Comparison of ENCODE assay signal across 22 cellular contexts in genomic region chr14:90849787-90850444, GRCh38. TPM values are rescaled to one million over a fixed set of nuclear protein-coding genes. Genes with fewer than 3 reads are reported as not detected.
DNase-seq lines count a peak whose midpoint lies in the region; ATAC-seq, FAIRE-seq and TF ChIP-seq lines count a peak whose summit lies in the region.
"Had no signal": no experiment of that assay in that cellular context is flagged by ENCODE, and none has a peak within 500 bp of the region (broad histone marks: within the 10 kb centered on the region; RNA-seq: fewer than 3 reads in every experiment).

No MANE protein-coding gene starts in this region.

- peaks cover 2% of the 10 kb centered on the region for H3K4me1 Mint-ChIP-seq in progenitor cell of endocrine pancreas (ENCODE audit: low read depth)
- H3K4me1 Mint-ChIP-seq: activated CD4-positive, alpha-beta T cell treated with anti-CD3 and anti-CD28 coated beads for 36 hours; activated naive CD8-positive, alpha-beta T cell treated with anti-CD3 and anti-CD28 coated beads, Interleukin-2, amount 50 U/mL, for 24 hours; CD14-positive monocyte had no signal

- H3K4me1 ChIP-seq in HCT116 (ENCODE audit: control insufficient read depth in 1 of 2, insufficient read depth in 2 of 2, low read length in 2 of 2) (peaks cover 24 to 49% of the 10 kb centered on the region in 2 experiments), IMR-90 (ENCODE audit: control insufficient read depth, insufficient read depth, low read length) (no peaks in the 10 kb centered on the region), H1 (replicated peaks in 1 of 4; ENCODE audit: control insufficient read depth in 3 of 4, insufficient read depth in 4 of 4, low read length in 3 of 4) (peaks cover 0 to 2% (median 0%) of the 10 kb centered on the region in 4 experiments; a peak in 1 of 7 replicates)

- BruUV-seq in HCT116 (replicated peaks; lab: Mats Ljungman, UMichigan) = TSS peak; percentile 40
- no TSS peak for BruUV-seq in IMR-90 (replicated peaks; lab: Mats Ljungman, UMichigan)

- H4K20me1 ChIP-seq in HCT116 (ENCODE audit: insufficient read depth) (no peaks in the 10 kb centered on the region), IMR-90 (ENCODE audit: insufficient read depth, low read length) (no peaks in the 10 kb centered on the region), H1 (replicated peaks in 1 of 2; ENCODE audit: control insufficient read depth in 1 of 2, insufficient read depth in 2 of 2, low read length in 2 of 2) (no peaks in the 10 kb centered on the region)

- no peak overlapping the region for H4K91ac ChIP-seq in IMR-90 (ENCODE audit: insufficient read depth, low read depth, low read length)
- no peak overlapping the region for H4K91ac ChIP-seq in H1 (replicated peaks; ENCODE audit: insufficient read length, low read length)

- 0 out of 2 replicates have a peak, but pooled peaks cover 5% of the 10 kb centered on the region for H3K9me1 ChIP-seq in IMR-90 (ENCODE audit: insufficient read depth, low read length)

- H3K18ac ChIP-seq in IMR-90 (ENCODE audit: low read depth, low read length) (no peak overlapping the region), H1 (ENCODE audit: extremely low read depth, low read length) (no peak overlapping the region)

- no peak for TF ChIP-seq EP300 in H1 (IDR thresholded peaks at IDR 0.05; ENCODE audit: borderline replicate concordance in 1 of 2, low read depth in 2 of 2, low read length in 2 of 2)

- H3K27me3 Mint-ChIP-seq in progenitor cell of endocrine pancreas = no peaks in the 10 kb centered on the region
- H3K27me3 Mint-ChIP-seq: activated CD4-positive, alpha-beta T cell treated with anti-CD3 and anti-CD28 coated beads for 36 hours; activated naive CD8-positive, alpha-beta T cell treated with anti-CD3 and anti-CD28 coated beads, Interleukin-2, amount 50 U/mL, for 24 hours had no signal

- no peak for FAIRE-seq in H1 (lab: Jason Lieb, UNC)

- H2BK20ac ChIP-seq in IMR-90 (ENCODE audit: low read depth, low read length) = peak overlapping the region; percentile 40; the same call in 1 of the 2 replicates
- no peak overlapping the region for H2BK20ac ChIP-seq in H1 (ENCODE audit: low read length)

- H3K4me2 ChIP-seq in HCT116 (ENCODE audit: low read length) (peak overlapping the region; percentile 83), IMR-90 (ENCODE audit: low read depth, low read length) (no peak overlapping the region), H1 (ENCODE audit: insufficient read depth in 1 of 2, low read depth in 2 of 2, low read length in 2 of 2) (no peak overlapping the region)

- H3K79me1 ChIP-seq in IMR-90 (ENCODE audit: low read depth in 1 of 2, low read length in 2 of 2) (no peaks in the 10 kb centered on the region), H1 (ENCODE audit: low read depth, low read length) (no peaks in the 10 kb centered on the region)

- H2BK12ac ChIP-seq in H1 (ENCODE audit: low read depth, low read length) = peak overlapping the region; percentile 70

- intact Hi-C loops in HCT116 (cut with micrococcal nuclease) = no loop called here
- intact Hi-C loops in IMR-90 (cut with micrococcal nuclease) = no loop called here
- intact Hi-C loops in posterior cingulate gyrus (cut with DNase I) = no loop called here

- H3K4ac ChIP-seq in IMR-90 (ENCODE audit: low read depth, low read length) (no peak overlapping the region), H1 (replicated peaks; ENCODE audit: insufficient read length, low read depth, low read length) (no peak overlapping the region)

- no peaks in the 10 kb centered on the region for H3K27me3 ChIP-seq in HCT116 (ENCODE audit: insufficient read depth, low read length)
- H3K27me3 ChIP-seq in IMR-90 (ENCODE audit: control insufficient read depth, insufficient read depth, low read length) = 0 out of 2 replicates have a peak, but pooled peaks cover 2% of the 10 kb centered on the region
- H3K27me3 ChIP-seq in H1 (replicated peaks in 1 of 4; ENCODE audit: control insufficient read depth in 3 of 4, extremely low read depth in 1 of 4, insufficient read depth in 3 of 4, low read length in 3 of 4) = no peaks in the 10 kb centered on the region
- H3K27me3 ChIP-seq: dorsolateral prefrontal cortex, upper lobe of left lung had no signal

- no peak overlapping the region for H3K4me3 ChIP-seq in HCT116 (replicated peaks in 1 of 2; ENCODE audit: low read depth in 1 of 2, low read length in 2 of 2)
- H3K4me3 ChIP-seq in IMR-90 (ENCODE audit: insufficient read depth, low read depth, low read length) = no peak overlapping the region
- no peak overlapping the region for H3K4me3 ChIP-seq in H1 (ENCODE audit: extremely low read depth in 1 of 4, insufficient read depth in 2 of 4, low read depth in 3 of 4, low read length in 4 of 4)
- H3K4me3 ChIP-seq: lower lobe of right lung, upper lobe of left lung had no signal

- dilution Hi-C loops in IMR-90 (cut with HindIII; ENCODE audit: low sequenced_read_pairs, unreplicated experiment) = no loop called here

- H3K79me2 ChIP-seq in HCT116 (ENCODE audit: insufficient read depth, low read length) (no peaks in the 10 kb centered on the region), H1 (ENCODE audit: control insufficient read depth in 1 of 2, insufficient read depth in 2 of 2, low read length in 2 of 2) (no peaks in the 10 kb centered on the region)

- H3K9me2 ChIP-seq in HCT116 (ENCODE audit: insufficient read depth) = no peaks in the 10 kb centered on the region

- H3K56ac ChIP-seq in IMR-90 (ENCODE audit: extremely low read depth, insufficient read depth, low read length) (no peak overlapping the region), H1 (replicated peaks; ENCODE audit: insufficient read length, low read depth, low read length) (no peak overlapping the region)

- DNase-seq in HCT116 (ENCODE audit: low read depth, low spot score) (no peak), IMR-90 (no peak), H1 (ENCODE audit: low read depth in 1 of 2, low spot score in 2 of 2) (peak in 1 of 2 experiments; percentile 26), progenitor cell of endocrine pancreas (ENCODE audit: low spot score, unreplicated experiment) (no peak), posterior cingulate gyrus (no peak), C1 segment of cervical spinal cord (lab: John Stamatoyannopoulos, UW) (no peak), RPMI8226 (no peak)
- DNase-seq: activated CD4-positive, alpha-beta T cell treated with anti-CD3 and anti-CD28 coated beads for 36 hours; activated naive CD8-positive, alpha-beta T cell treated with anti-CD3 and anti-CD28 coated beads, Interleukin-2, amount 50 U/mL, for 24 hours; activated T-cell treated with anti-CD3 and anti-CD28 coated beads, Interleukin-2, amount 50 U/mL, for 4 hours; DMS79 treated with DMSO at 0.1 percent for 48 hours; dorsolateral prefrontal cortex; GF-D8; KG1; lower lobe of right lung; NCI-H1417 treated with DMSO at 0.1 percent for 48 hours; NCI-H2081; NCI-H2227 treated with DMSO at 0.1 percent for 48 hours; NCI-H526 treated with DMSO at 0.1 percent for 48 hours; stimulated activated CD4-positive, alpha-beta T cell treated with anti-CD3 and anti-CD28 coated beads, Interleukin-2, amount 100 ng/mL, for 48 hours; upper lobe of left lung had no signal

- peak overlapping the region; percentile 29 for H3K27ac Mint-ChIP-seq in progenitor cell of endocrine pancreas
- H3K27ac Mint-ChIP-seq: activated CD4-positive, alpha-beta T cell treated with anti-CD3 and anti-CD28 coated beads for 36 hours; activated naive CD8-positive, alpha-beta T cell treated with anti-CD3 and anti-CD28 coated beads, Interleukin-2, amount 50 U/mL, for 24 hours had no signal

- TF ChIP-seq CTCF in HCT116 (IDR thresholded peaks at IDR 0.05 in 2 of 3, conservative IDR thresholded peaks at IDR 0.05 in 1 of 3; ENCODE audit: borderline replicate concordance in 1 of 3, insufficient read depth in 1 of 3, low read depth in 2 of 3, low read length in 2 of 3) (no peak), IMR-90 (conservative IDR thresholded peaks at IDR 0.05; ENCODE audit: low read depth, low read length) (no peak), H1 (IDR thresholded peaks at IDR 0.05; ENCODE audit: control extremely low read depth in 1 of 3, insufficient read depth in 1 of 3, low read depth in 1 of 3, low read length in 3 of 3) (no peak), progenitor cell of endocrine pancreas (IDR thresholded peaks at IDR 0.05; ENCODE audit: unreplicated experiment) (no peak)

- H3K36me3 ChIP-seq in HCT116 (ENCODE audit: control insufficient read depth in 1 of 2, insufficient read depth in 2 of 2, low read length in 2 of 2) (no peaks in the 10 kb centered on the region), IMR-90 (ENCODE audit: control insufficient read depth, insufficient read depth, low read length) (no peaks in the 10 kb centered on the region), H1 (ENCODE audit: control insufficient read depth in 2 of 4, insufficient read depth in 4 of 4, low read length in 3 of 4) (no peaks in the 10 kb centered on the region; a peak in 1 of 8 replicates)
- H3K36me3 ChIP-seq: lower lobe of right lung, upper lobe of left lung had no signal

- no peak overlapping the region; the same call in 1 of the 2 replicates for H3K9ac ChIP-seq in HCT116 (ENCODE audit: low read length)
- no peak overlapping the region for H3K9ac ChIP-seq in IMR-90 (ENCODE audit: low read depth, low read length)
- H3K9ac ChIP-seq in H1 (replicated peaks in 1 of 4; ENCODE audit: extremely low read depth in 1 of 4, low read depth in 3 of 4, low read length in 3 of 4) = no peak overlapping the region

- RAD21 ChIA-PET in HCT116 (lab: Charles Lee; ENCODE audit: low non-redundant PET in 1 of 2, low total read pairs in 2 of 2, uncharacterized antibody in 2 of 2, unreplicated experiment in 2 of 2) = no interaction called here

- H2BK5ac ChIP-seq in IMR-90 (ENCODE audit: low read depth, low read length, poor library complexity, severe bottlenecking) = no peak overlapping the region
- peak overlapping the region; percentile 18; the same call in 1 of the 2 replicates for H2BK5ac ChIP-seq in H1 (ENCODE audit: low read depth, low read length)

- H3K9me3 ChIP-seq in HCT116 (ENCODE audit: control insufficient read depth in 1 of 2, insufficient read depth in 1 of 2, low read depth in 1 of 2, low read length in 2 of 2) (no peaks in the 10 kb centered on the region), IMR-90 (ENCODE audit: control insufficient read depth, insufficient read depth, low read length) (no peaks in the 10 kb centered on the region), H1 (ENCODE audit: insufficient read depth in 2 of 2, low read depth in 1 of 2, low read length in 1 of 2) (no peaks in the 10 kb centered on the region)
- H3K9me3 ChIP-seq: lower lobe of right lung, upper lobe of left lung had no signal

- H2AFZ ChIP-seq in HCT116 (ENCODE audit: low read depth, low read length, poor library complexity, severe bottlenecking) (no peak overlapping the region), IMR-90 (replicated peaks; ENCODE audit: low read length, poor library complexity) (peak overlapping the region; percentile 27), H1 (ENCODE audit: low read length) (no peak overlapping the region)

- in situ Hi-C loops in IMR-90 (cut with MboI; ENCODE audit: low sequenced_read_pairs) = no loop called here

- no peak overlapping the region for H2AK9ac ChIP-seq in IMR-90 (replicated peaks; ENCODE audit: low read depth, low read length, poor library complexity)

- no peaks in the 10 kb centered on the region for H3K36me3 Mint-ChIP-seq in progenitor cell of endocrine pancreas (ENCODE audit: insufficient read depth)

- H4K5ac ChIP-seq in IMR-90 (ENCODE audit: low read depth, low read length) (no peak overlapping the region), H1 (ENCODE audit: insufficient read length, low read depth, low read length) (no peak overlapping the region)

- WGBS in IMR-90 (ENCODE audit: extremely low coverage in 2 of 2, insufficient read length in 1 of 2), 2 experiments = 100% methylated on average over 1 of the region's 7 CpGs; no CpG with 5 or more reads in 1 of the 2 experiments
- WGBS in H1 (ENCODE audit: extremely low coverage in 1 of 2, insufficient coverage in 1 of 2, insufficient read length in 1 of 2, insufficient replicate concordance in 2 of 2, low coverage in 1 of 2, low lambda C conversion rate in 2 of 2, missing lambda C conversion rate in 1 of 2), 2 experiments = 87% methylated on average over 7 of the region's 7 CpGs; no CpG with 5 or more reads in 1 of the 2 experiments

- TF ChIP-seq RAD21 in HCT116 (IDR thresholded peaks at IDR 0.05; ENCODE audit: low read depth) = no peak
- TF ChIP-seq RAD21 in IMR-90 (IDR thresholded peaks at IDR 0.05; ENCODE audit: low read length) = no peak
- TF ChIP-seq RAD21 in H1 (IDR thresholded peaks at IDR 0.05 in 1 of 2, conservative IDR thresholded peaks at IDR 0.05 in 1 of 2; ENCODE audit: low read depth in 2 of 2, low read length in 2 of 2) = no peak

- H2BK15ac ChIP-seq in IMR-90 (ENCODE audit: low read depth, low read length) (no peak overlapping the region), H1 (ENCODE audit: low read length) (no peak overlapping the region)

- no peak overlapping the region for H3K4me3 Mint-ChIP-seq in progenitor cell of endocrine pancreas (ENCODE audit: low read depth)
- H3K4me3 Mint-ChIP-seq: activated CD4-positive, alpha-beta T cell treated with anti-CD3 and anti-CD28 coated beads for 36 hours; activated naive CD8-positive, alpha-beta T cell treated with anti-CD3 and anti-CD28 coated beads, Interleukin-2, amount 50 U/mL, for 24 hours; activated T-cell treated with anti-CD3 and anti-CD28 coated beads, Interleukin-2, amount 50 U/mL, for 4 hours; CD14-positive monocyte had no signal

- no peak overlapping the region for H3K23ac ChIP-seq in IMR-90 (ENCODE audit: low read depth, low read length)
- H3K23ac ChIP-seq in H1 (ENCODE audit: insufficient read length) = no peak overlapping the region

- H3K23me2 ChIP-seq in H1 (ENCODE audit: low read depth, low read length) = no peaks in the 10 kb centered on the region

- CTCF ChIA-PET in HCT116 (lab: Charles Lee) (no interaction called here), IMR-90 (lab: Yijun Ruan, JAX) (no interaction called here), H1 (lab: Charles Lee; ENCODE audit: partially characterized antibody) (interaction anchor here (2.5 kb wide), 1 partner anchor 92 kb away, joined by 7 read pairs; no protein-coding TSS in a partner anchor)

- H3K27ac ChIP-seq in HCT116 (ENCODE audit: low read depth, low read length) (peak overlapping the region; percentile 72; the same call in 1 of the 2 replicates), IMR-90 (ENCODE audit: insufficient read depth, low read length) (no peak overlapping the region), H1 (ENCODE audit: low read depth, low read length) (no peak overlapping the region)
- H3K27ac ChIP-seq: upper lobe of left lung had no signal

- POLR2A ChIA-PET in HCT116 (lab: Charles Lee) (no interaction called here), IMR-90 (lab: Charles Lee; ENCODE audit: unreplicated experiment) (interaction anchor here (0.6 kb wide), 1 partner anchor 79 kb away, joined by 6 read pairs; no protein-coding TSS in a partner anchor), H1 (lab: Charles Lee; ENCODE audit: partially characterized antibody) (interaction anchor here (1.1 kb wide), 1 partner anchor 10 kb away, joined by 3 read pairs; no protein-coding TSS in a partner anchor)

- no peak for ATAC-seq in HCT116
- no peak for ATAC-seq in IMR-90 (ENCODE audit: low read depth)
- ATAC-seq: activated CD4-positive, alpha-beta T cell treated with anti-CD3 and anti-CD28 coated beads for 36 hours; activated naive CD8-positive, alpha-beta T cell treated with anti-CD3 and anti-CD28 coated beads, Interleukin-2, amount 50 U/mL, for 24 hours; activated T-cell treated with anti-CD3 and anti-CD28 coated beads, Interleukin-2, amount 50 U/mL, for 4 hours had no signal

- TF ChIP-seq POLR2A in HCT116 (IDR thresholded peaks at IDR 0.05; ENCODE audit: borderline replicate concordance, extremely low read depth, insufficient read depth, insufficient read length) (no peak), IMR-90 (IDR thresholded peaks at IDR 0.05; ENCODE audit: low read depth, low read length) (no peak), H1 (IDR thresholded peaks at IDR 0.05; ENCODE audit: control extremely low read depth in 1 of 2, low read depth in 2 of 2, low read length in 2 of 2) (no peak)

- H2BK120ac ChIP-seq in IMR-90 (ENCODE audit: low read depth, low read length) (peak overlapping the region; percentile 26), H1 (replicated peaks; ENCODE audit: low read depth, low read length) (no peak overlapping the region)

- H3K9me3 Mint-ChIP-seq in progenitor cell of endocrine pancreas (ENCODE audit: low read depth) = no peaks in the 10 kb centered on the region
- H3K9me3 Mint-ChIP-seq: activated naive CD8-positive, alpha-beta T cell treated with anti-CD3 and anti-CD28 coated beads, Interleukin-2, amount 50 U/mL, for 24 hours; activated T-cell treated with anti-CD3 and anti-CD28 coated beads, Interleukin-2, amount 50 U/mL, for 4 hours had no signal

- H3K14ac ChIP-seq in IMR-90 (replicated peaks; ENCODE audit: low read depth, low read length) (0 out of 2 replicates have a peak overlapping the region, but pooled peaks have one; percentile 45), H1 (ENCODE audit: insufficient read length) (no peak overlapping the region)

- no peak overlapping the region for H4K8ac ChIP-seq in IMR-90 (ENCODE audit: low read depth in 2 of 2, low read length in 2 of 2)
- no peak overlapping the region for H4K8ac ChIP-seq in H1 (ENCODE audit: extremely low read depth, insufficient read depth, low read length)

- no peak overlapping the region for H2AK5ac ChIP-seq in IMR-90 (ENCODE audit: low read depth, low read length)
- peak overlapping the region; percentile 2; the same call in 1 of the 2 replicates for H2AK5ac ChIP-seq in H1 (ENCODE audit: low read depth, low read length)

RNA-seq across cellular contexts. Expression of gene TTC7B, which starts 33.7 kb away (rescaled TPM):
- 70.6 TPM for total RNA-seq in HCT116 (2021; ENCODE audit: unreplicated experiment)
- polyA plus RNA-seq in HCT116 (2012) = 66.2 and 71.8 TPM in 2 replicates
- 16.1 and 18.1 TPM in 2 replicates for total RNA-seq in IMR-90 (2012; rRNA removed)
- 35.3 and 42.6 TPM in 2 replicates for polyA plus RNA-seq in IMR-90 (2012; rRNA removed)
- polyA plus RNA-seq in IMR-90 (2012; cell fraction: cytosol; rRNA removed) = 26.9 and 28.3 TPM in 2 replicates
- 30.5 and 31.5 TPM in 2 replicates for polyA plus RNA-seq in IMR-90 (2012; cell fraction: nucleus; rRNA removed; ENCODE audit: low replicate concordance)
- 31.2 and 34.0 TPM in 2 replicates for total RNA-seq in H1 (2021; fragmentation: NEBNext Ultra II Directional; extraction: Animal tissue kit (Norgen Biotek cat#: 25700))
- 23.7 and 31.5 TPM in 2 replicates for polyA plus RNA-seq in H1 (2011; rRNA removed)
- polyA plus RNA-seq in H1 (2011; cell fraction: cytosol; rRNA removed) = 20.1 TPM
- 38.7 TPM for polyA plus RNA-seq in H1 (2011; cell fraction: nucleus; rRNA removed)
- polyA plus RNA-seq in H1 (2012, experiment 1 of 2) = 22.3 to 30.8 TPM (median 23.0 TPM) in 4 replicates
- 10.1 TPM for polyA plus RNA-seq in H1 (2012, experiment 2 of 2)
- polyA plus RNA-seq in H1 (2013, experiment 1 of 2) = 14.6 TPM
- 14.6 TPM for polyA plus RNA-seq in H1 (2013, experiment 2 of 2)
- polyA minus RNA-seq in H1 (2011; rRNA and poly(A)+ RNA removed) = 29.7 and 35.0 TPM in 2 replicates
- polyA minus RNA-seq in H1 (2011; cell fraction: cytosol; rRNA and poly(A)+ RNA removed) = 39.4 TPM
- 45.8 TPM for polyA minus RNA-seq in H1 (2011; cell fraction: nucleus; rRNA and poly(A)+ RNA removed)
- 46.6 and 47.0 TPM in 2 replicates for total RNA-seq in progenitor cell of endocrine pancreas
